In the genomic region with DNA sequence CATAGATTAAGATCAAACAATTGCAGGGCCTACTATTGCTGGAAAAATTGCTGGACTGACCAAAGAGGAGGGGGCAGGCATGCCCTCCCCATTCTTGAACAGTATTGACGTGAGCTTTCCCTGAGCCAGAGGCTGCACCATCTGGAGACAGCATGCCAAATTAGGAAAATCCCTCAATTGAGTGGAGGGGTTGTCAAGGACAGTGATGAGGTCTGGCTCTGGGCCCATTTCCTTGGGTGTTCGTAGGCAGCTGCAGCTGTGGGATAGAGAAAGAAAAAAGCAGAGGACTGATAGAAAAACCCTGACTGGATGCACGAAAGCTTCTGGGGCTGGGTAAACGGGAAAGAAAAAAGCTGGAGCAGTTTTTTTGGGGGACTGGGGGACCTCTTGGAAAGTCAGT, we compare ENCODE assay signal across 15 cellular contexts. TPM values are rescaled to one million over a fixed set of nuclear protein-coding genes. Genes with fewer than 3 reads are reported as not detected.
A peak's percentile ranks its signal among the peaks of the same experiment; 100 is the strongest.
DNase-seq lines count a peak whose midpoint lies in the region; ATAC-seq and TF ChIP-seq lines count a peak whose summit lies in the region.
"Had no signal": no experiment of that assay in that cellular context is flagged by ENCODE, and none has a peak within 500 bp of the region (broad histone marks: within the 10 kb centered on the region; RNA-seq: fewer than 3 reads in every experiment).

No MANE protein-coding gene starts in this region.

- in situ Hi-C loops in KBM-7 (cut with MboI; ENCODE audit: low pct_unique_long_range_greater_than_20kb, low sequenced_read_pairs) = no loop called here

- WGBS in sigmoid colon, 2 donors = 46 to 49% methylated on average over 4 of the region's 4 CpGs

- no peak for ATAC-seq in omental fat pad (ENCODE audit: low FRiP score)

- H3K27ac ChIP-seq in Karpas-422 (ENCODE audit: low read length) = no peak overlapping the region
- H3K27ac ChIP-seq in sigmoid colon = no peak overlapping the region
- H3K27ac ChIP-seq: gastrocnemius medialis, left lung, vagina, VCaP had no signal

- H3K4me2 ChIP-seq in Karpas-422 (ENCODE audit: low read depth, low read length, poor library complexity, severe bottlenecking) = no peak overlapping the region

- H3K9me2 ChIP-seq in Karpas-422 (replicated peaks; ENCODE audit: insufficient read depth, low read length) = no peaks in the 10 kb centered on the region

- H4K20me1 ChIP-seq in Karpas-422 (ENCODE audit: insufficient read depth, low read depth, low read length) = no peaks in the 10 kb centered on the region

- TF ChIP-seq EP300 in sigmoid colon (IDR thresholded peaks at IDR 0.05) = no peak

- H3K79me2 ChIP-seq in Karpas-422 (ENCODE audit: low read length) = no peaks in the 10 kb centered on the region

- H3K4me3 ChIP-seq in BE2C (ENCODE audit: low read depth, low read length) (no peak overlapping the region), Karpas-422 (ENCODE audit: low read length) (no peak overlapping the region), sigmoid colon (no peak overlapping the region)
- H3K4me3 ChIP-seq: gastrocnemius medialis, left lung, mucosa of descending colon, vagina had no signal

- peaks cover 15% of the 10 kb centered on the region; the same call in 1 of the 2 replicates for H3K27me3 ChIP-seq in BE2C
- H3K27me3 ChIP-seq in Karpas-422 (ENCODE audit: low read length) = no peaks in the 10 kb centered on the region
- no peaks in the 10 kb centered on the region for H3K27me3 ChIP-seq in sigmoid colon
- H3K27me3 ChIP-seq: gastrocnemius medialis, vagina had no signal

- no peak for TF ChIP-seq CTCF in BE2C (IDR thresholded peaks at IDR 0.05; ENCODE audit: low read depth, low read length)
- no peak for TF ChIP-seq CTCF in sigmoid colon (IDR thresholded peaks at IDR 0.05)
- TF ChIP-seq CTCF in omental fat pad (IDR thresholded peaks at IDR 0.05) = no peak

- DNase-seq in BE2C = peak; percentile 23
- peak; percentile 78 for DNase-seq in NCI-H1092 (lab: John Stamatoyannopoulos, UW)
- DNase-seq in NCI-H524 treated with DMSO at 0.1 percent for 48 hours (lab: John Stamatoyannopoulos, UW) = peak; percentile 93
- DNase-seq in dermis blood vessel endothelial cell = peak; percentile 22
- DNase-seq in KBM-7 = no peak
- DNase-seq in Karpas-422 = no peak
- DNase-seq in sigmoid colon = no peak
- DNase-seq in omental fat pad (ENCODE audit: low spot score) = no peak
- DNase-seq: activated CD8-positive, alpha-beta T cell treated with anti-CD3 and anti-CD28 coated beads for 36 hours; gastrocnemius medialis had no signal

- H3K4me1 ChIP-seq in BE2C (0 out of 2 replicates have a peak, but pooled peaks cover 4% of the 10 kb centered on the region), Karpas-422 (ENCODE audit: low read length) (no peaks in the 10 kb centered on the region), sigmoid colon (no peaks in the 10 kb centered on the region)
- H3K4me1 ChIP-seq: left lung, vagina had no signal

- H3K9me3 ChIP-seq in BE2C (no peaks in the 10 kb centered on the region), Karpas-422 (ENCODE audit: low read length) (no peaks in the 10 kb centered on the region), sigmoid colon (no peaks in the 10 kb centered on the region)
- H3K9me3 ChIP-seq: Caco-2, gastrocnemius medialis, left lung, mucosa of descending colon, vagina had no signal

- no peaks in the 10 kb centered on the region for H3K36me3 ChIP-seq in BE2C
- no peaks in the 10 kb centered on the region for H3K36me3 ChIP-seq in Karpas-422 (ENCODE audit: insufficient read depth, low read length)
- H3K36me3 ChIP-seq in sigmoid colon = no peaks in the 10 kb centered on the region
- H3K36me3 ChIP-seq: gastrocnemius medialis, left lung, vagina had no signal

- TF ChIP-seq POLR2A in sigmoid colon (IDR thresholded peaks at IDR 0.05) = no peak

- intact Hi-C loops in sigmoid colon (cut with DNase I) = loop anchor here (5.0 kb wide), 2 partner anchors 617 to 687 kb away; no protein-coding TSS in a partner anchor

- no peak overlapping the region for H3K9ac ChIP-seq in Karpas-422 (ENCODE audit: low read length)

- H2AFZ ChIP-seq in Karpas-422 (ENCODE audit: low read length) = no peak overlapping the region

RNA-seq across cellular contexts. Expression of a gene that starts 22.8 kb away (rescaled TPM):
- 23.7 TPM for polyA plus RNA-seq in BE2C (2012; ENCODE audit: insufficient read depth, insufficient read length, low read depth)
- 30.0 and 107 TPM in 2 replicates for total RNA-seq in dermis blood vessel endothelial cell
- total RNA-seq in Karpas-422 (2014; rRNA removed; shearing (Covaris generic); ENCODE audit: low replicate concordance) = 21.9 and 50.8 TPM in 2 replicates
- 10 to 100 TPM; 20.8 to 30.8 (median 27.5) TPM for total RNA-seq in sigmoid colon
- polyA plus RNA-seq in sigmoid colon = 10 to 100 TPM in 1 of 3 donors, 1 to 10 TPM in 2; 8.4 to 12.0 (median 9.2) TPM
- total RNA-seq in omental fat pad = 10 to 100 TPM in 3 of 4 donors, 1 to 10 TPM in 1; 9.4 to 19.9 (median 13.1) TPM

Comparison
In these comparisons a context has a peak if more than half of its experiments do, and no peak if none do; other contexts are left out.
1. DNase-seq: peak in BE2C (single experiment), NCI-H1092 (single experiment), NCI-H524 treated with DMSO at 0.1 percent for 48 hours (single experiment) and dermis blood vessel endothelial cell (single experiment); none in KBM-7 (single experiment), Karpas-422 (single experiment), sigmoid colon (single experiment) and omental fat pad (single experiment).